25 cellular contexts compared by ENCODE assay signal in the genomic region with DNA sequence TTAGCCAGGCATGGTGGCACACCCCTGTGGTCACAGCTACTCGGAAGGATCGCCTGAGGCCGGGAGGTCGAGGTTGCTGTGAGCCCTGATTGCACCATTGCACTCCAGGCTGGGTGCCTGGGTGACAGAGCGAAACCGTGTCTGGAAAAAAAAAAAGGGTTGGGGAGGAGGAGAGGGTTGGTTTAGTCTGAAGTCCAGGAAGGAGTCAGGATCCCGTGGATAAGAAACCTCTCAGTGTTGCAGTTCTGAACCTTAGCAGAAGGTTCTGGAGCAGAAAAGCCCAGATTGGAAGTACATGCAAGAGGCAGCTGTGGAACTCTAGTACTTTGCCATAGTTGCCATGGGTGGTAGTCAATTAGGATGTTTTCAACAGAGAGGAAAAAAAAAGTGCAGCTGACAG.
DNase-seq lines count a peak whose midpoint lies in the region; ATAC-seq, FAIRE-seq and TF ChIP-seq lines count a peak whose summit lies in the region.
"Had no signal": no experiment of that assay in that cellular context is flagged by ENCODE, and none has a peak within 500 bp of the region (broad histone marks: within the 10 kb centered on the region; RNA-seq: fewer than 3 reads in every experiment).

No MANE protein-coding gene starts in this region.

- WGBS in small intestine, 3 donors = 21 to 61% (median 28%) methylated on average over 7 of the region's 7 CpGs
- WGBS in heart left ventricle, 4 donors = 86 to 89% (median 87%) methylated on average over 7 of the region's 7 CpGs

- no peak overlapping the region for H3K4me3 Mint-ChIP-seq in Calu3 (ENCODE audit: low read depth, unreplicated experiment)
- H3K4me3 Mint-ChIP-seq: activated naive CD4-positive, alpha-beta T cell treated with anti-CD3 and anti-CD28 coated beads for 36 hours; CD4-positive, alpha-beta memory T cell; WTC11 had no signal

- no peaks in the 10 kb centered on the region for H3K9me3 ChIP-seq in small intestine (ENCODE audit: control insufficient read depth, low read depth)
- H3K9me3 ChIP-seq in heart left ventricle = no peaks in the 10 kb centered on the region
- H3K9me3 ChIP-seq: gastroesophageal sphincter, neutrophil, psoas muscle had no signal

- H3K27ac ChIP-seq in small intestine (ENCODE audit: low read depth in 1 of 2, low read length in 1 of 2) (peak overlapping the region in 1 of 2 donors; percentile 91), heart left ventricle (no peak overlapping the region)
- H3K27ac ChIP-seq: gastroesophageal sphincter, neutrophil, RWPE1, SK-N-MC had no signal

- DNase-seq in Calu3 (no peak), RCC 7860 (ENCODE audit: low spot score) (peak; percentile 75), kidney tubule cell (ENCODE audit: low spot score) (peak; percentile 91), small intestine (peak; percentile 91), heart left ventricle (no peak), NCI-H128 (lab: John Stamatoyannopoulos, UW; ENCODE audit: unreplicated experiment) (no peak), AG08395 (ENCODE audit: low spot score) (no peak)
- DNase-seq: activated naive CD4-positive, alpha-beta T cell treated with anti-CD3 and anti-CD28 coated beads for 36 hours; CD4-positive, alpha-beta memory T cell; effector CD4-positive, alpha-beta T cell; KG1; NCI-H1694 treated with DMSO at 0.1 percent for 48 hours; NCI-H2171; NCI-H526 treated with DMSO at 0.1 percent for 48 hours; psoas muscle; stimulated activated CD4-positive, alpha-beta T cell treated with anti-CD3 and anti-CD28 coated beads, Interleukin-2, amount 100 ng/mL, for 24 hours had no signal

- peaks cover 23% of the 10 kb centered on the region for H3K36me3 Mint-ChIP-seq in Calu3 (ENCODE audit: insufficient read depth, unreplicated experiment)
- H3K36me3 Mint-ChIP-seq: CD4-positive, alpha-beta memory T cell; WTC11 had no signal

- H3K36me3 ChIP-seq in small intestine (ENCODE audit: control insufficient read depth in 2 of 2, insufficient read depth in 2 of 2, low read length in 2 of 2) = no peaks in the 10 kb centered on the region
- H3K36me3 ChIP-seq in heart left ventricle = no peaks in the 10 kb centered on the region
- H3K36me3 ChIP-seq: gastroesophageal sphincter, neutrophil had no signal

- H3K27ac Mint-ChIP-seq in Calu3 (ENCODE audit: unreplicated experiment) = peak overlapping the region; percentile 96
- H3K27ac Mint-ChIP-seq: activated naive CD4-positive, alpha-beta T cell treated with anti-CD3 and anti-CD28 coated beads for 36 hours; WTC11 had no signal

- intact Hi-C loops in Calu3 (cut with micrococcal nuclease; ENCODE audit: unreplicated experiment) = no loop called here
- intact Hi-C loops in heart left ventricle (cut with DNase I) = loop anchor here in 3 of 10 donors (5.0 to 10.0 kb wide), 5 partner anchors 124 to 212 kb away; partner anchors contain the start of gene CPEB4 (in 1 of the 3)

- TF ChIP-seq POLR2A in heart left ventricle (IDR thresholded peaks at IDR 0.05) = no peak

- TF ChIP-seq CTCF in Calu3 (IDR thresholded peaks at IDR 0.05; ENCODE audit: unreplicated experiment) (no peak), heart left ventricle (IDR thresholded peaks at IDR 0.05) (no peak)

- FAIRE-seq in RCC 7860 (lab: Jason Lieb, UNC) = peak; percentile 88
- no peak for FAIRE-seq in small intestine (lab: Jason Lieb, UNC)
- FAIRE-seq: G401.6, islet of Langerhans, urothelium cell line had no signal

- CTCF ChIA-PET in Calu3 (lab: Charles Lee) = no interaction called here

- no peaks in the 10 kb centered on the region for H3K9me3 Mint-ChIP-seq in Calu3 (ENCODE audit: low read depth, unreplicated experiment)
- H3K9me3 Mint-ChIP-seq: activated naive CD4-positive, alpha-beta T cell treated with anti-CD3 and anti-CD28 coated beads for 36 hours; CD4-positive, alpha-beta memory T cell; WTC11 had no signal

- H3K27me3 ChIP-seq in small intestine (ENCODE audit: control insufficient read depth in 2 of 2, insufficient read depth in 2 of 2, low read length in 2 of 2) (no peaks in the 10 kb centered on the region), heart left ventricle (no peaks in the 10 kb centered on the region)
- H3K27me3 ChIP-seq: gastroesophageal sphincter, neutrophil had no signal

- no peaks in the 10 kb centered on the region for H3K27me3 Mint-ChIP-seq in Calu3 (ENCODE audit: unreplicated experiment)

- peaks cover 49% of the 10 kb centered on the region for H3K4me1 Mint-ChIP-seq in Calu3 (ENCODE audit: low read depth, unreplicated experiment)

- no TSS peak for BruUV-seq in Calu3 (replicated peaks; lab: Mats Ljungman, UMichigan)

- no peak for ATAC-seq in heart left ventricle
- ATAC-seq: gastroesophageal sphincter, psoas muscle, WTC11 had no signal

- peaks cover 2 to 4% of the 10 kb centered on the region in 2 donors for H3K4me1 ChIP-seq in small intestine (ENCODE audit: control insufficient read depth in 2 of 2, insufficient read depth in 1 of 2, low read depth in 1 of 2, low read length in 1 of 2)
- H3K4me1 ChIP-seq in heart left ventricle = peaks cover 0 to 38% (median 19%) of the 10 kb centered on the region in 12 donors

- H3K4me3 ChIP-seq in small intestine (ENCODE audit: low read depth in 1 of 2, low read length in 2 of 2) = no peak overlapping the region
- H3K4me3 ChIP-seq in heart left ventricle = no peak overlapping the region
- H3K4me3 ChIP-seq: gastroesophageal sphincter, psoas muscle, SK-N-MC, skin epidermis had no signal

Comparison
In these comparisons a context has a peak if more than half of its experiments do, and no peak if none do; other contexts are left out.
1. DNase-seq: peak in RCC 7860 (single experiment), kidney tubule cell (single experiment) and small intestine (single experiment); none in Calu3 (single experiment), heart left ventricle (0 of 5), NCI-H128 (single experiment) and AG08395 (single experiment).